In genomic region chr17:80820331-80820730, GRCh38 we compare ENCODE assay signal across 20 cellular contexts.
DNase-seq lines count a peak whose midpoint lies in the region; ATAC-seq and TF ChIP-seq lines count a peak whose summit lies in the region.
"Had no signal": no experiment of that assay in that cellular context is flagged by ENCODE, and none has a peak within 500 bp of the region (broad histone marks: within the 10 kb centered on the region; RNA-seq: fewer than 3 reads in every experiment).

No MANE protein-coding gene starts in this region.

- peak overlapping the region; percentile 53 for H3K4me3 Mint-ChIP-seq in activated CD4-positive, alpha-beta T cell treated with anti-CD3 and anti-CD28 coated beads, Interleukin-2, amount 10 ng/mL, durations not matched to agents 24 days and 14 days
- H3K4me3 Mint-ChIP-seq in GM23338 = no peak overlapping the region
- no peak overlapping the region for H3K4me3 Mint-ChIP-seq in activated naive CD4-positive, alpha-beta T cell treated with anti-CD3 and anti-CD28 coated beads, Interleukin-2, amount 50 U/mL, for 24 hours
- no peak overlapping the region for H3K4me3 Mint-ChIP-seq in nephron progenitor cell
- H3K4me3 Mint-ChIP-seq: dendritic cell treated with granulocyte-macrophage colony-stimulating factor and Interleukin-4, amounts not matched to agents 40 ng/mL and 50 ng/mL, for 4 days; stimulated activated naive B cell treated with anti-CD40 and anti-IgM and Interleukin-4, amounts not matched to agents 10 μg/mL and 1 μg/mL and 100 μg/mL, for 72 hours had no signal

- ATAC-seq in GM23338 = peak; percentile 24; the same call in 2 of the 3 replicates
- ATAC-seq: A549; stimulated activated naive B cell treated with anti-CD40 and anti-IgM and Interleukin-4, amounts not matched to agents 10 μg/mL and 1 μg/mL and 100 μg/mL, for 72 hours had no signal

- peak overlapping the region; percentile 84 for H3K27ac Mint-ChIP-seq in activated CD4-positive, alpha-beta T cell treated with anti-CD3 and anti-CD28 coated beads, Interleukin-2, amount 10 ng/mL, durations not matched to agents 24 days and 14 days
- H3K27ac Mint-ChIP-seq in GM23338 (no peak overlapping the region), nephron progenitor cell (peak overlapping the region; percentile 45)
- H3K27ac Mint-ChIP-seq in activated naive CD4-positive, alpha-beta T cell treated with anti-CD3 and anti-CD28 coated beads, Interleukin-2, amount 50 U/mL, for 24 hours = peak overlapping the region; percentile 86
- H3K27ac Mint-ChIP-seq: dendritic cell treated with granulocyte-macrophage colony-stimulating factor and Interleukin-4, amounts not matched to agents 40 ng/mL and 50 ng/mL, for 4 days; stimulated activated naive B cell treated with anti-CD40 and anti-IgM and Interleukin-4, amounts not matched to agents 10 μg/mL and 1 μg/mL and 100 μg/mL, for 72 hours had no signal

- peak overlapping the region; percentile 6; the same call in 1 of the 2 replicates for H3K27ac ChIP-seq in GM23338 (ENCODE audit: low read depth)
- no peak overlapping the region for H3K27ac ChIP-seq in uterus
- no peak overlapping the region for H3K27ac ChIP-seq in left ventricle myocardium inferior (replicated peaks)
- H3K27ac ChIP-seq: A549, tibial nerve had no signal

- H3K9me2 ChIP-seq in GM23338 (ENCODE audit: insufficient read depth) = no peaks in the 10 kb centered on the region

- TF ChIP-seq POLR2A in uterus (IDR thresholded peaks at IDR 0.05) = no peak

- peaks cover 55% of the 10 kb centered on the region for H3K36me3 Mint-ChIP-seq in activated CD4-positive, alpha-beta T cell treated with anti-CD3 and anti-CD28 coated beads, Interleukin-2, amount 10 ng/mL, durations not matched to agents 24 days and 14 days (ENCODE audit: low read depth)
- peaks cover 13% of the 10 kb centered on the region for H3K36me3 Mint-ChIP-seq in GM23338 (ENCODE audit: low read depth)
- peaks cover 20% of the 10 kb centered on the region for H3K36me3 Mint-ChIP-seq in activated naive CD4-positive, alpha-beta T cell treated with anti-CD3 and anti-CD28 coated beads, Interleukin-2, amount 50 U/mL, for 24 hours
- H3K36me3 Mint-ChIP-seq in nephron progenitor cell (ENCODE audit: low read depth) = peaks cover 30% of the 10 kb centered on the region

- no peaks in the 10 kb centered on the region for H3K79me2 ChIP-seq in GM23338 (replicated peaks; ENCODE audit: insufficient read depth)

- H3K4me2 ChIP-seq in GM23338 = no peak overlapping the region
- H3K4me2 ChIP-seq: A549 had no signal

- DNase-seq in activated CD4-positive, alpha-beta T cell treated with anti-CD3 and anti-CD28 coated beads, Interleukin-2, amount 10 ng/mL, durations not matched to agents 24 days and 14 days = no peak
- no peak for DNase-seq in activated CD4-positive, alpha-beta T cell treated with anti-CD3 and anti-CD28 coated beads, Interleukin-2, amount 50 U/mL, for 48 hours
- no peak for DNase-seq in GM23338 (ENCODE audit: low spot score)
- DNase-seq in nephron progenitor cell = no peak
- DNase-seq in uterus = no peak
- no peak for DNase-seq in stimulated activated CD8-positive, alpha-beta memory T cell treated with anti-CD3 and anti-CD28 coated beads, Interleukin-4, amount 100 ng/mL, for 48 hours
- DNase-seq in left ventricle myocardium inferior = no peak
- DNase-seq: activated CD8-positive, alpha-beta memory T cell treated with anti-CD3 and anti-CD28 coated beads for 24 hours; DMS153; hippocampal formation; MM.1S; NCI-H187 treated with DMSO at 0.1 percent for 48 hours; stimulated activated CD4-positive, alpha-beta T cell treated with anti-CD3 and anti-CD28 coated beads, Interleukin-15, amount 100 ng/mL, for 24 hours; stimulated activated naive B cell treated with anti-CD40 and anti-IgM and Interleukin-4, amounts not matched to agents 10 μg/mL and 1 μg/mL and 100 μg/mL, for 72 hours had no signal

- no peaks in the 10 kb centered on the region for H3K27me3 Mint-ChIP-seq in activated CD4-positive, alpha-beta T cell treated with anti-CD3 and anti-CD28 coated beads, Interleukin-2, amount 10 ng/mL, durations not matched to agents 24 days and 14 days
- H3K27me3 Mint-ChIP-seq in GM23338 (ENCODE audit: insufficient read depth, low read depth, poor library complexity) = peaks cover 16% of the 10 kb centered on the region
- H3K27me3 Mint-ChIP-seq in activated naive CD4-positive, alpha-beta T cell treated with anti-CD3 and anti-CD28 coated beads, Interleukin-2, amount 50 U/mL, for 24 hours = no peaks in the 10 kb centered on the region
- peaks cover 5% of the 10 kb centered on the region for H3K27me3 Mint-ChIP-seq in nephron progenitor cell (ENCODE audit: low read depth, poor library complexity)
- H3K27me3 Mint-ChIP-seq: activated naive CD8-positive, alpha-beta T cell; dendritic cell treated with granulocyte-macrophage colony-stimulating factor and Interleukin-4, amounts not matched to agents 40 ng/mL and 50 ng/mL, for 4 days; stimulated activated naive B cell treated with anti-CD40 and anti-IgM and Interleukin-4, amounts not matched to agents 10 μg/mL and 1 μg/mL and 100 μg/mL, for 72 hours had no signal

- H3K9me3 Mint-ChIP-seq in activated CD4-positive, alpha-beta T cell treated with anti-CD3 and anti-CD28 coated beads, Interleukin-2, amount 10 ng/mL, durations not matched to agents 24 days and 14 days = peaks cover 3% of the 10 kb centered on the region
- H3K9me3 Mint-ChIP-seq in GM23338 (no peaks in the 10 kb centered on the region), nephron progenitor cell (no peaks in the 10 kb centered on the region)
- no peaks in the 10 kb centered on the region for H3K9me3 Mint-ChIP-seq in activated naive CD4-positive, alpha-beta T cell treated with anti-CD3 and anti-CD28 coated beads, Interleukin-2, amount 50 U/mL, for 24 hours
- H3K9me3 Mint-ChIP-seq: dendritic cell treated with granulocyte-macrophage colony-stimulating factor and Interleukin-4, amounts not matched to agents 40 ng/mL and 50 ng/mL, for 4 days; stimulated activated naive B cell treated with anti-CD40 and anti-IgM and Interleukin-4, amounts not matched to agents 10 μg/mL and 1 μg/mL and 100 μg/mL, for 72 hours had no signal

- no peak overlapping the region for H3K4me3 ChIP-seq in GM23338
- H3K4me3 ChIP-seq in uterus = no peak overlapping the region
- no peak overlapping the region for H3K4me3 ChIP-seq in left ventricle myocardium inferior
- H3K4me3 ChIP-seq: A549; BLaER1 treated with 17β-estradiol and CSF1 and Interleukin-3, amounts not matched to agents 10 nM and 100 nM; tibial nerve had no signal

- no peak for TF ChIP-seq CTCF in GM23338 (conservative IDR thresholded peaks at IDR 0.05; ENCODE audit: low read depth in 2 of 2)
- no peak for TF ChIP-seq CTCF in nephron progenitor cell (IDR thresholded peaks at IDR 0.05)
- TF ChIP-seq CTCF in uterus (IDR thresholded peaks at IDR 0.05) = no peak
- TF ChIP-seq CTCF in left ventricle myocardium inferior (IDR thresholded peaks at IDR 0.05; ENCODE audit: borderline replicate concordance) = no peak

- intact Hi-C loops in activated CD4-positive, alpha-beta T cell treated with anti-CD3 and anti-CD28 coated beads, Interleukin-2, amount 10 ng/mL, durations not matched to agents 24 days and 14 days (cut with micrococcal nuclease) = no loop called here
- intact Hi-C loops in uterus (cut with DNase I; ENCODE audit: low total_unique reads) = no loop called here
- intact Hi-C loops in left ventricle myocardium inferior (cut with micrococcal nuclease) = no loop called here

- H3K9me3 ChIP-seq in uterus = no peaks in the 10 kb centered on the region
- no peaks in the 10 kb centered on the region for H3K9me3 ChIP-seq in left ventricle myocardium inferior (replicated peaks)
- H3K9me3 ChIP-seq: A549; BLaER1 treated with 17β-estradiol and CSF1 and Interleukin-3, amounts not matched to agents 10 nM and 100 nM; tibial nerve had no signal

- peaks cover 59% of the 10 kb centered on the region for H3K4me1 Mint-ChIP-seq in activated CD4-positive, alpha-beta T cell treated with anti-CD3 and anti-CD28 coated beads, Interleukin-2, amount 10 ng/mL, durations not matched to agents 24 days and 14 days
- H3K4me1 Mint-ChIP-seq in GM23338 (peaks cover 19% of the 10 kb centered on the region), nephron progenitor cell (peaks cover 59% of the 10 kb centered on the region)
- peaks cover 63% of the 10 kb centered on the region for H3K4me1 Mint-ChIP-seq in activated naive CD4-positive, alpha-beta T cell treated with anti-CD3 and anti-CD28 coated beads, Interleukin-2, amount 50 U/mL, for 24 hours

- 0 out of 2 replicates have a peak, but pooled peaks cover 3% of the 10 kb centered on the region for H3F3A ChIP-seq in GM23338 (replicated peaks; ENCODE audit: low read depth)

- H3K36me3 ChIP-seq in GM23338 (ENCODE audit: insufficient read depth) = no peaks in the 10 kb centered on the region
- no peaks in the 10 kb centered on the region for H3K36me3 ChIP-seq in uterus
- H3K36me3 ChIP-seq in left ventricle myocardium inferior = peaks cover 27% of the 10 kb centered on the region

- H3K4me1 ChIP-seq in GM23338 (ENCODE audit: insufficient read depth) (no peaks in the 10 kb centered on the region), uterus (no peaks in the 10 kb centered on the region), left ventricle myocardium inferior (no peaks in the 10 kb centered on the region)
- H3K4me1 ChIP-seq: tibial nerve had no signal

- no peak overlapping the region for H2AFZ ChIP-seq in GM23338

- H3K27me3 ChIP-seq in GM23338 (ENCODE audit: insufficient read depth) (no peaks in the 10 kb centered on the region), uterus (no peaks in the 10 kb centered on the region), left ventricle myocardium inferior (ENCODE audit: low read depth) (no peaks in the 10 kb centered on the region)
- H3K27me3 ChIP-seq: tibial nerve had no signal

- no peaks in the 10 kb centered on the region; the same call in 1 of the 2 replicates for H4K20me1 ChIP-seq in GM23338 (replicated peaks; ENCODE audit: insufficient read depth)

TF ChIP-seq in GM23338, 12 proteins besides CTCF, POLR2A, EP300 and RAD21:
- TF ChIP-seq CREB1 (CRISPR knock-in tag; IDR thresholded peaks at IDR 0.05; ENCODE audit: low read depth) (no peak), ZNF331 (CRISPR knock-in tag; IDR thresholded peaks at IDR 0.05; ENCODE audit: low read depth) (no peak)
